ENCODE assay signal across 21 cellular contexts in genomic region chr15:35040339-35041255, GRCh38. TPM values are rescaled to one million over a fixed set of nuclear protein-coding genes. Genes with fewer than 3 reads are reported as not detected.
"Had no signal": no experiment of that assay in that cellular context is flagged by ENCODE, and none has a peak within 500 bp of the region (broad histone marks: within the 10 kb centered on the region; RNA-seq: fewer than 3 reads in every experiment).

No MANE protein-coding gene starts in this region.

- H3K4me3 ChIP-seq: body of pancreas, colonic mucosa, lower lobe of right lung, thyroid gland, uterus had no signal

- H3K9ac ChIP-seq: parathyroid adenoma had no signal

- H3K27me3 ChIP-seq: body of pancreas, colonic mucosa, thyroid gland, uterus had no signal

- H3K4me3 Mint-ChIP-seq: activated CD8-positive, alpha-beta T cell treated with anti-CD3 and anti-CD28 coated beads for 36 hours; activated naive CD4-positive, alpha-beta T cell treated with anti-CD3 and anti-CD28 coated beads, Interleukin-2, amount 50 U/mL, for 24 hours; stimulated activated effector memory CD8-positive, alpha-beta T cell treated with anti-CD3 and anti-CD28 coated beads, Interleukin-12 subunit alpha, Interleukin-12 subunit beta, amount 100 ng/mL, for 72 hours had no signal

- H3K9me3 ChIP-seq: body of pancreas, colonic mucosa, lower lobe of right lung, thyroid gland, uterus had no signal

- H3K9me3 Mint-ChIP-seq: activated CD8-positive, alpha-beta T cell treated with anti-CD3 and anti-CD28 coated beads for 36 hours; activated naive CD4-positive, alpha-beta T cell treated with anti-CD3 and anti-CD28 coated beads, Interleukin-2, amount 50 U/mL, for 24 hours; stimulated activated effector memory CD8-positive, alpha-beta T cell treated with anti-CD3 and anti-CD28 coated beads, Interleukin-12 subunit alpha, Interleukin-12 subunit beta, amount 100 ng/mL, for 72 hours had no signal

- H3K36me3 Mint-ChIP-seq: activated naive CD4-positive, alpha-beta T cell treated with anti-CD3 and anti-CD28 coated beads, Interleukin-2, amount 50 U/mL, for 24 hours; stimulated activated effector memory CD8-positive, alpha-beta T cell treated with anti-CD3 and anti-CD28 coated beads, Interleukin-12 subunit alpha, Interleukin-12 subunit beta, amount 100 ng/mL, for 72 hours had no signal

- H3K27ac Mint-ChIP-seq: activated CD8-positive, alpha-beta T cell treated with anti-CD3 and anti-CD28 coated beads for 36 hours; activated naive CD4-positive, alpha-beta T cell treated with anti-CD3 and anti-CD28 coated beads, Interleukin-2, amount 50 U/mL, for 24 hours; stimulated activated effector memory CD8-positive, alpha-beta T cell treated with anti-CD3 and anti-CD28 coated beads, Interleukin-12 subunit alpha, Interleukin-12 subunit beta, amount 100 ng/mL, for 72 hours had no signal

- ATAC-seq: activated CD8-positive, alpha-beta T cell treated with anti-CD3 and anti-CD28 coated beads for 36 hours; body of pancreas; esophagus mucosa; left cardiac atrium; lower lobe of right lung; stimulated activated effector memory CD8-positive, alpha-beta T cell treated with anti-CD3 and anti-CD28 coated beads, Interleukin-12 subunit alpha, Interleukin-12 subunit beta, amount 100 ng/mL, for 72 hours had no signal

- H3K79me2 ChIP-seq: parathyroid adenoma had no signal

- DNase-seq: activated CD4-positive, alpha-beta T cell treated with anti-CD3 and anti-CD28 coated beads for 4 hours; activated CD8-positive, alpha-beta memory T cell treated with anti-CD3 and anti-CD28 coated beads, Interleukin-2, amount 50 U/mL, for 4 hours; activated CD8-positive, alpha-beta T cell treated with anti-CD3 and anti-CD28 coated beads for 36 hours; activated effector memory CD4-positive, alpha-beta T cell treated with anti-CD3 and anti-CD28 coated beads, Interleukin-2, amount 50 U/mL, for 16 hours; activated T-cell treated with anti-CD3 and anti-CD28 coated beads, Interleukin-2, amount 50 U/mL, for 48 hours; amygdala; body of pancreas; caudate nucleus; colonic mucosa; left cardiac atrium; lower lobe of right lung; stimulated activated CD4-positive, alpha-beta T cell treated with anti-CD3 and anti-CD28 coated beads, Interleukin-12 subunit alpha, Interleukin-12 subunit beta, amount 100 ng/mL, for 4 hours; stimulated activated CD4-positive, alpha-beta T cell treated with anti-CD3 and anti-CD28 coated beads, Interleukin-2, amount 100 ng/mL, for 24 hours; thyroid gland; uterus; WERI-Rb-1 had no signal

- H2AFZ ChIP-seq: parathyroid adenoma had no signal

- H3K4me1 ChIP-seq: body of pancreas, colonic mucosa, lower lobe of right lung, parathyroid adenoma, thyroid gland, uterus had no signal

- H3K4me1 Mint-ChIP-seq: stimulated activated effector memory CD8-positive, alpha-beta T cell treated with anti-CD3 and anti-CD28 coated beads, Interleukin-12 subunit alpha, Interleukin-12 subunit beta, amount 100 ng/mL, for 72 hours had no signal

- H3K36me3 ChIP-seq: colonic mucosa, lower lobe of right lung, thyroid gland, uterus, WERI-Rb-1 had no signal

- H3K27me3 Mint-ChIP-seq: activated CD8-positive, alpha-beta T cell treated with anti-CD3 and anti-CD28 coated beads for 36 hours; activated naive CD4-positive, alpha-beta T cell treated with anti-CD3 and anti-CD28 coated beads, Interleukin-2, amount 50 U/mL, for 24 hours had no signal

- H3K27ac ChIP-seq: body of pancreas, colonic mucosa, lower lobe of right lung, parathyroid adenoma, thyroid gland, uterus, WERI-Rb-1 had no signal

RNA-seq across cellular contexts. Expression of gene NANOGP8, which starts 44.5 kb away (rescaled TPM):
- total RNA-seq: activated CD8-positive, alpha-beta T cell treated with anti-CD3 and anti-CD28 coated beads for 36 hours; colonic mucosa; left cardiac atrium; renal cortical epithelial cell had no signal
